In genomic region chr7:66502230-66503035, GRCh38 we compare ENCODE assay signal across 1 cellular context.
TF ChIP-seq lines count a peak whose summit lies in the region.

No MANE protein-coding gene starts in this region.

TF ChIP-seq in HCT116, 20 proteins besides CTCF, POLR2A, EP300 and RAD21 (continued from another document):
- no peak for TF ChIP-seq CEBPB (IDR thresholded peaks at IDR 0.05; ENCODE audit: low read depth)
